ENCODE assay signal across 14 cellular contexts in genomic region chr7:16847381-16847860, GRCh38. TPM values are rescaled to one million over a fixed set of nuclear protein-coding genes. Genes with fewer than 3 reads are reported as not detected.
DNase-seq lines count a peak whose midpoint lies in the region; ATAC-seq and TF ChIP-seq lines count a peak whose summit lies in the region.
"Had no signal": no experiment of that assay in that cellular context is flagged by ENCODE, and none has a peak within 500 bp of the region (broad histone marks: within the 10 kb centered on the region; RNA-seq: fewer than 3 reads in every experiment).

No MANE protein-coding gene starts in this region.

- CTCF ChIA-PET in activated naive CD4-positive, alpha-beta T cell treated with anti-CD3 and anti-CD28 coated beads for 36 hours (lab: Charles Lee), result no interaction called here

- H3K36me3 Mint-ChIP-seq in HFFc6 (ENCODE audit: low read depth), result no peaks in the 10 kb centered on the region
- no peaks in the 10 kb centered on the region for H3K36me3 Mint-ChIP-seq in activated naive CD4-positive, alpha-beta T cell treated with anti-CD3 and anti-CD28 coated beads for 36 hours (ENCODE audit: low read depth)
- H3K36me3 Mint-ChIP-seq: naive B cell had no signal

- H3K9me3 Mint-ChIP-seq in HFFc6, result no peaks in the 10 kb centered on the region
- H3K9me3 Mint-ChIP-seq in activated naive CD4-positive, alpha-beta T cell treated with anti-CD3 and anti-CD28 coated beads for 36 hours, result no peaks in the 10 kb centered on the region
- H3K9me3 Mint-ChIP-seq: naive B cell had no signal

- H3K4me3 Mint-ChIP-seq in HFFc6, result peak overlapping the region; percentile 32; the same call in 1 of the 2 replicates
- no peak overlapping the region for H3K4me3 Mint-ChIP-seq in activated naive CD4-positive, alpha-beta T cell treated with anti-CD3 and anti-CD28 coated beads for 36 hours
- H3K4me3 Mint-ChIP-seq: naive B cell had no signal

- TF ChIP-seq CTCF in HFFc6 (IDR thresholded peaks at IDR 0.05), result no peak

- no peak for ATAC-seq in HG03139 (IDR thresholded peaks at IDR 0.05; ENCODE audit: unreplicated experiment)
- ATAC-seq in HG03439 (IDR thresholded peaks at IDR 0.05; ENCODE audit: unreplicated experiment), result no peak

- peaks cover 26% of the 10 kb centered on the region for H3K4me1 Mint-ChIP-seq in HFFc6 (ENCODE audit: low read depth)
- H3K4me1 Mint-ChIP-seq in activated naive CD4-positive, alpha-beta T cell treated with anti-CD3 and anti-CD28 coated beads for 36 hours (ENCODE audit: low read depth), result peaks cover 6% of the 10 kb centered on the region

- peaks cover 3% of the 10 kb centered on the region for H3K27me3 Mint-ChIP-seq in HFFc6 (ENCODE audit: insufficient read depth)
- H3K27me3 Mint-ChIP-seq in activated naive CD4-positive, alpha-beta T cell treated with anti-CD3 and anti-CD28 coated beads for 36 hours (ENCODE audit: low read depth), result peaks cover 26% of the 10 kb centered on the region
- H3K27me3 Mint-ChIP-seq: naive B cell had no signal

- TF ChIP-seq POLR2A in erythroblast (IDR thresholded peaks at IDR 0.05; ENCODE audit: low read length), result no peak

- intact Hi-C loops in activated naive CD4-positive, alpha-beta T cell treated with anti-CD3 and anti-CD28 coated beads for 36 hours (cut with micrococcal nuclease), result no loop called here

- no peak overlapping the region for H3K27ac Mint-ChIP-seq in HFFc6
- H3K27ac Mint-ChIP-seq in activated naive CD4-positive, alpha-beta T cell treated with anti-CD3 and anti-CD28 coated beads for 36 hours, result no peak overlapping the region

- DNase-seq in HFFc6 (no peak), NCI-H510A (lab: John Stamatoyannopoulos, UW) (peak; percentile 4), erythroblast (lab: John Stamatoyannopoulos, UW) (peak; percentile 4 to 29), renal cortical epithelial cell (ENCODE audit: low read depth) (peak; percentile 57), T1000 (lab: John Stamatoyannopoulos, UW) (no peak)
- no peak for DNase-seq in activated naive CD4-positive, alpha-beta T cell treated with anti-CD3 and anti-CD28 coated beads for 36 hours
- DNase-seq: activated CD4-positive, CD25-positive, alpha-beta regulatory T cell; activated naive CD4-positive, alpha-beta T cell; esophagus squamous epithelium; naive B cell; stimulated activated CD4-positive, alpha-beta T cell treated with anti-CD3 and anti-CD28 coated beads, Interleukin-4, amount 100 ng/mL, for 24 hours had no signal

RNA-seq across cellular contexts. Expression of gene AGR3, which starts 34.4 kb away (rescaled TPM):
- not detected for total RNA-seq in HFFc6 (2021; fragmentation: NEBNext Ultra II Directional; extraction: Animal tissue kit (Norgen Biotek cat#: 25700))
- total RNA-seq in renal cortical epithelial cell, result not detected in 2 replicates
- total RNA-seq in activated naive CD4-positive, alpha-beta T cell treated with anti-CD3 and anti-CD28 coated beads for 36 hours, result not detected
- total RNA-seq: vagina had no signal

RNA-seq across cellular contexts. Expression of gene AGR2, which starts 42.6 kb away (rescaled TPM):
- total RNA-seq in HFFc6 (2021; fragmentation: NEBNext Ultra II Directional; extraction: Animal tissue kit (Norgen Biotek cat#: 25700)), result not detected
- total RNA-seq in renal cortical epithelial cell, result 18.6 and 29.0 TPM in 2 replicates
- total RNA-seq in activated naive CD4-positive, alpha-beta T cell treated with anti-CD3 and anti-CD28 coated beads for 36 hours, result not detected
- total RNA-seq: vagina had no signal

Comparison
In these comparisons a context has a peak if more than half of its experiments do, and no peak if none do; other contexts are left out.
1. DNase-seq: peak in NCI-H510A (single experiment), erythroblast (2 of 2) and renal cortical epithelial cell (single experiment); none in HFFc6 (single experiment), T1000 (single experiment) and activated naive CD4-positive, alpha-beta T cell treated with anti-CD3 and anti-CD28 coated beads for 36 hours (single experiment).
2. RNA of gene AGR2, which starts 42.6 kb away (total RNA-seq): 18.6 to 29.0 TPM in renal cortical epithelial cell; not detected in HFFc6 and not detected in activated naive CD4-positive, alpha-beta T cell treated with anti-CD3 and anti-CD28 coated beads for 36 hours; every median in the first group is over 10 times any median in the second.